Comparison of ENCODE assay signal across 8 cellular contexts in the genomic region with DNA sequence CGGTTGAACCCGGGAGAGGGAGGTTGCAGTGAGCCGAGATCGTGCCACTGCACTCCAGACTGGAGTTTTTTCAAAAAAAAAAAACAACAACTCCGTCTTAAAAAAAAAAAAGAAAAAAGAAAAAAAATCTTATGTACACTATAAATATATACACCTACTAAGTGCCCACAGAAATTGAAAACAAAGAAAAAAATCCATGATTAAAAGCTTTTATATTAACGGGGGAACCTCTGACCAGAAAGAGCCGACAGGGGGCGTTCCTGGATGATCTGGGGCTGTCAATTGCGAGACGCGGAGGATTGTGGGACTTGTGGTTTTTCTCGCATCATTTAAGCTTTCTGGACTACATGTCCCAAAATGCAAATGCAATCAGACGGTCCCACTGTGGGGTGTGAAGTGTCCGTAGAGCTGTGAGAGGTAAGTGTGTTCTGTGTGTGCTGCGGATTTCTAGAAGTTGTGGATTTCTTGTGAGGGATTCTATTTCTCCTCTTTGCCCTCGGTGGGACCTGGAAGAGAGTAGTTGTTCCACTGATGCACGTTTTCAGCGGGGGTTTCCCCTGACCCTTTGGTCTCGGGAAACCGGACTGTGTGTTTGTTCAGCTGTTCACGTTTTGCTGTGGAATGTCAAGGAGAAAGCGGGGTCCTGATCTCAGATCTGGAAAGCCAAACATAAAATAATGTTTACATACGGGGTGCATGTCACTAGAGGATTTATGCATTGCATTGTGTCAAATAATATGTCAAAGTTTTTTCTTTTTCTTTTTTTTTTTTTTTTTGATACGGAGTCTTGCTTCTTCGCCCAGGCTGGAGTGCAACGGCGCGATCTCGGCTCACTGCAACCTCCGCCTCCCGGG.
DNase-seq lines count a peak whose midpoint lies in the region; ATAC-seq and TF ChIP-seq lines count a peak whose summit lies in the region.

A gene with protein sequence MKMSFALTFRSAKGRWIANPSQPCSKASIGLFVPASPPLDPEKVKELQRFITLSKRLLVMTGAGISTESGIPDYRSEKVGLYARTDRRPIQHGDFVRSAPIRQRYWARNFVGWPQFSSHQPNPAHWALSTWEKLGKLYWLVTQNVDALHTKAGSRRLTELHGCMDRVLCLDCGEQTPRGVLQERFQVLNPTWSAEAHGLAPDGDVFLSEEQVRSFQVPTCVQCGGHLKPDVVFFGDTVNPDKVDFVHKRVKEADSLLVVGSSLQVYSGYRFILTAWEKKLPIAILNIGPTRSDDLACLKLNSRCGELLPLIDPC (plus strand): TSS at position 360 of the 854 bp plus-strand sequence. CDS start 1,241 bp downstream, outside the sequence.

- TF ChIP-seq CTCF in OCI-LY1 (IDR thresholded peaks at IDR 0.05; ENCODE audit: low read length): peak; percentile 85

- H3K9me3 ChIP-seq in OCI-LY1 (ENCODE audit: low read length) (no peaks in the 10 kb centered on the region), mucosa of stomach (ENCODE audit: control insufficient read depth, low read length) (no peaks in the 10 kb centered on the region)

- H2AFZ ChIP-seq in OCI-LY1 (ENCODE audit: low read length): peak within 1 kb of the TSS; percentile 97

- H3K27me3 ChIP-seq in OCI-LY1 (ENCODE audit: insufficient read depth, low read length): no peaks in the 10 kb centered on the region
- H3K27me3 ChIP-seq in mucosa of stomach (ENCODE audit: control insufficient read depth, insufficient read depth, low read length): no peaks in the 10 kb centered on the region

- peak; percentile 95 for DNase-seq in DMS 273 (lab: John Stamatoyannopoulos, UW; ENCODE audit: unreplicated experiment)
- peak; percentile 76 for DNase-seq in HuH-7 (ENCODE audit: low spot score)
- DNase-seq in activated T-cell treated with anti-CD3 and anti-CD28 coated beads for 24 hours (ENCODE audit: low read depth): peak; percentile 84
- peak; percentile 93 to 96 for DNase-seq in erythroblast (lab: John Stamatoyannopoulos, UW)
- DNase-seq in stimulated activated CD8-positive, alpha-beta memory T cell treated with anti-CD3 and anti-CD28 coated beads, Interleukin-7, amount 100 ng/mL, for 1 hour (ENCODE audit: low read depth in 2 of 2): peak; percentile 76 to 78

- H3K27ac ChIP-seq in OCI-LY1 (ENCODE audit: low read depth, low read length, poor library complexity, severe bottlenecking): no peak within 1 kb of the TSS

- H4K20me1 ChIP-seq in OCI-LY1 (ENCODE audit: insufficient read depth, low read length): no peaks in the 10 kb centered on the region

- H3K9me2 ChIP-seq in OCI-LY1 (ENCODE audit: low read depth, low read length): no peaks in the 10 kb centered on the region

- peak; percentile 94 for ATAC-seq in GM21515 (IDR thresholded peaks at IDR 0.05; ENCODE audit: unreplicated experiment)

- H3K4me1 ChIP-seq in OCI-LY1 (ENCODE audit: insufficient read depth, low read length, severe bottlenecking): peaks cover 5% of the 10 kb centered on the region
- no peaks in the 10 kb centered on the region for H3K4me1 ChIP-seq in mucosa of stomach (ENCODE audit: control insufficient read depth, insufficient read depth, low read length)

- no peaks in the 10 kb centered on the region for H3K79me2 ChIP-seq in OCI-LY1 (ENCODE audit: insufficient read depth, low read length)

- no peaks in the 10 kb centered on the region for H3F3A ChIP-seq in OCI-LY1 (ENCODE audit: insufficient read depth, low read length)

- peak within 1 kb of the TSS; percentile 84 for H3K9ac ChIP-seq in OCI-LY1 (ENCODE audit: low read length)
- peak within 1 kb of the TSS; percentile 54 for H3K9ac ChIP-seq in mucosa of stomach (ENCODE audit: low read length)

- peak; percentile 19 for TF ChIP-seq POLR2A in erythroblast (IDR thresholded peaks at IDR 0.05; ENCODE audit: low read length)

- H3K4me2 ChIP-seq in OCI-LY1 (ENCODE audit: low read length): peak within 1 kb of the TSS; percentile 98

- no peaks in the 10 kb centered on the region for H3K36me3 ChIP-seq in OCI-LY1 (ENCODE audit: insufficient read depth, low read length)
- H3K36me3 ChIP-seq in mucosa of stomach (ENCODE audit: control insufficient read depth, insufficient read depth, low read length): no peaks in the 10 kb centered on the region

- peak within 1 kb of the TSS; percentile 82 for H3K4me3 ChIP-seq in OCI-LY1 (ENCODE audit: low read depth, low read length, poor library complexity, severe bottlenecking)
- H3K4me3 ChIP-seq in mucosa of stomach (ENCODE audit: low read length): peak within 1 kb of the TSS; percentile 66
